Comparison of ENCODE assay signal across 8 cellular contexts in the genomic region with DNA sequence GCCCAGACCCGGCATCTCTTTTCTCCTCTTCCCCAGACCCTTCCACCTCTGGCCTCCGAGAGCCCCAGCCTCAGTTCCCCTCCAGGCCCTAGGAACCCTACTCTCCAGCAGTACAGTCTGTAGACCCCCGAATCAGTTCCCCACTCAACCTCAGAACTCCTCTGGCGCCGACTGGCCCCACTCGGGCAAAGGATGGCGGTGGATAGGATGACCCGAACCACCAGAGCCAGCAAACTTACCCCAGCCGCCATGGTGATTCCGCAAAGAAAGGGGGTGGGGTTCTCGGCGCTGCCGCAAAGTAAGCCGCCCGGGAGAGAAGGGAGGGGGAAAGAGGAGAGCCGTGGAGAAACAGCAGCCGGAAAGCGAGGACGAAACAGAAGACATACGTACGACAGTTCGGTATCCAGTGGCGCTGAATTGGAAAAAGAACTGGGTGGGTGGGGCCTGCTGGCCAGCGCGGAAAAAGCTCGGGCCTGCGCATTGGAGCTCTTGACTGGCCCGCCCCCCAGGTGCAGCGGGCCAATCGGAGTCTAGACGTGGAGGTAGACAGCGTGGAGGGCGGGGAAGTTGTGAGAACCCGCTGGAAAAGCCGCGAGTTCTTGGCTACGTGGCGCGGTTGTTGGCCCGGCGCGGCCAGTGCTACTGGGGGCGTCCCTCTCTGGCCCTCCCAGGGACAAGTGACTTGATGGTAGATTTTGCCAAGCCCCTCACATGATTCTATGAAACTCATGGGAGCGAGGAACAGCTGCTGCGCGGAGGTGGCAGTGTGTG.
DNase-seq lines count a peak whose midpoint lies in the region; FAIRE-seq and TF ChIP-seq lines count a peak whose summit lies in the region.

A gene with protein sequence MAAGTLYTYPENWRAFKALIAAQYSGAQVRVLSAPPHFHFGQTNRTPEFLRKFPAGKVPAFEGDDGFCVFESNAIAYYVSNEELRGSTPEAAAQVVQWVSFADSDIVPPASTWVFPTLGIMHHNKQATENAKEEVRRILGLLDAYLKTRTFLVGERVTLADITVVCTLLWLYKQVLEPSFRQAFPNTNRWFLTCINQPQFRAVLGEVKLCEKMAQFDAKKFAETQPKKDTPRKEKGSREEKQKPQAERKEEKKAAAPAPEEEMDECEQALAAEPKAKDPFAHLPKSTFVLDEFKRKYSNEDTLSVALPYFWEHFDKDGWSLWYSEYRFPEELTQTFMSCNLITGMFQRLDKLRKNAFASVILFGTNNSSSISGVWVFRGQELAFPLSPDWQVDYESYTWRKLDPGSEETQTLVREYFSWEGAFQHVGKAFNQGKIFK (minus strand): TSS at position 300 of the 771 bp plus-strand sequence. CDS start 49 bp downstream, at position 251.

- H3K79me2 ChIP-seq in Loucy (ENCODE audit: insufficient read depth, low read length): peaks cover 61% of the 10 kb centered on the region

- peaks cover 7% of the 10 kb centered on the region for H3K27me3 ChIP-seq in Loucy (ENCODE audit: insufficient read depth, low read length, poor library complexity, severe bottlenecking)

- H3K9ac ChIP-seq in Loucy (ENCODE audit: low read depth, low read length, poor library complexity, severe bottlenecking): peak within 1 kb of the TSS; percentile 92

- no peaks in the 10 kb centered on the region for H3K9me3 Mint-ChIP-seq in nephron
- no peaks in the 10 kb centered on the region for H3K9me3 Mint-ChIP-seq in stimulated activated naive CD8-positive, alpha-beta T cell treated with anti-CD3 and anti-CD28 coated beads, Interleukin-15, Interleukin-2, amounts not matched to agents 100 ng/mL and 50 ng/mL, for 24 hours

- TF ChIP-seq CTCF in Loucy (conservative IDR thresholded peaks at IDR 0.05; ENCODE audit: low read length): no peak
- TF ChIP-seq CTCF in nephron (IDR thresholded peaks at IDR 0.05; ENCODE audit: unreplicated experiment in 3 of 3): no peak

- no peaks in the 10 kb centered on the region for H3K9me2 ChIP-seq in Loucy (replicated peaks; ENCODE audit: low read depth, low read length)

- H3K4me1 Mint-ChIP-seq in nephron: peaks cover 56% of the 10 kb centered on the region
- peaks cover 55% of the 10 kb centered on the region for H3K4me1 Mint-ChIP-seq in stimulated activated naive CD8-positive, alpha-beta T cell treated with anti-CD3 and anti-CD28 coated beads, Interleukin-15, Interleukin-2, amounts not matched to agents 100 ng/mL and 50 ng/mL, for 24 hours (ENCODE audit: low read depth)

- H3K36me3 ChIP-seq in Loucy (ENCODE audit: insufficient read depth, low read length): peaks cover 54% of the 10 kb centered on the region; the same call in 1 of the 2 replicates

- peak; percentile 11 for FAIRE-seq in H54 (lab: Jason Lieb, UNC)

- DNase-seq in EL (peak; percentile 100), H54 (ENCODE audit: insufficient read length, low spot score) (peak; percentile 92), fibroblast of peridontal ligament (ENCODE audit: extremely low read depth) (peak; percentile 100)
- DNase-seq in activated T-helper 9 cell treated with anti-CD3 and anti-CD28 coated beads, Interleukin-2, amount 50 U/mL, for 16 hours (ENCODE audit: low read depth): peak; percentile 96

- H3K4me3 Mint-ChIP-seq in nephron: peak within 1 kb of the TSS; percentile 97 to 100 (median 97)
- H3K4me3 Mint-ChIP-seq in stimulated activated naive CD8-positive, alpha-beta T cell treated with anti-CD3 and anti-CD28 coated beads, Interleukin-15, Interleukin-2, amounts not matched to agents 100 ng/mL and 50 ng/mL, for 24 hours: peak within 1 kb of the TSS; percentile 100

- H4K20me1 ChIP-seq in Loucy (ENCODE audit: insufficient read depth, low read length, poor library complexity, severe bottlenecking): peaks cover 45% of the 10 kb centered on the region

- H3K9me3 ChIP-seq in Loucy (ENCODE audit: insufficient read depth, low read depth, low read length): no peaks in the 10 kb centered on the region

- H3K4me2 ChIP-seq in Loucy (ENCODE audit: low read depth, low read length, poor library complexity, severe bottlenecking): peak within 1 kb of the TSS; percentile 93

- peak within 1 kb of the TSS; percentile 100 for H3K4me3 ChIP-seq in Loucy (ENCODE audit: low read length, poor library complexity, severe bottlenecking)

- H3K4me1 ChIP-seq in Loucy (ENCODE audit: insufficient read depth, low read length, poor library complexity, severe bottlenecking): peaks cover 45% of the 10 kb centered on the region

- H3K36me3 Mint-ChIP-seq in nephron (ENCODE audit: low read depth): peaks cover 59% of the 10 kb centered on the region
- peaks cover 82% of the 10 kb centered on the region for H3K36me3 Mint-ChIP-seq in stimulated activated naive CD8-positive, alpha-beta T cell treated with anti-CD3 and anti-CD28 coated beads, Interleukin-15, Interleukin-2, amounts not matched to agents 100 ng/mL and 50 ng/mL, for 24 hours (ENCODE audit: low read depth)

- no peaks in the 10 kb centered on the region for H3F3A ChIP-seq in Loucy (ENCODE audit: low read depth)

- H2AFZ ChIP-seq in Loucy (ENCODE audit: low read length): peak within 1 kb of the TSS; percentile 94

- TF ChIP-seq POLR2A in H54 (IDR thresholded peaks at IDR 0.05; ENCODE audit: low read depth, low read length) (peak; percentile 91), Raji (IDR thresholded peaks at IDR 0.05; ENCODE audit: insufficient read depth, low read depth, low read length) (peak; percentile 89)

- peak within 1 kb of the TSS; percentile 97 to 99 (median 97) for H3K27ac Mint-ChIP-seq in nephron
- peak within 1 kb of the TSS; percentile 98 for H3K27ac Mint-ChIP-seq in stimulated activated naive CD8-positive, alpha-beta T cell treated with anti-CD3 and anti-CD28 coated beads, Interleukin-15, Interleukin-2, amounts not matched to agents 100 ng/mL and 50 ng/mL, for 24 hours

- H3K27me3 Mint-ChIP-seq in nephron (ENCODE audit: low read depth): no peaks in the 10 kb centered on the region
- no peaks in the 10 kb centered on the region for H3K27me3 Mint-ChIP-seq in stimulated activated naive CD8-positive, alpha-beta T cell treated with anti-CD3 and anti-CD28 coated beads, Interleukin-15, Interleukin-2, amounts not matched to agents 100 ng/mL and 50 ng/mL, for 24 hours

Comparison
In these comparisons a context has a peak if more than half of its experiments do, and no peak if none do; other contexts are left out.
1. Peak in every context shown above with its lines: DNase-seq and H3K4me3 ChIP-seq.